ENCODE assay signal across 21 cellular contexts in the genomic region with DNA sequence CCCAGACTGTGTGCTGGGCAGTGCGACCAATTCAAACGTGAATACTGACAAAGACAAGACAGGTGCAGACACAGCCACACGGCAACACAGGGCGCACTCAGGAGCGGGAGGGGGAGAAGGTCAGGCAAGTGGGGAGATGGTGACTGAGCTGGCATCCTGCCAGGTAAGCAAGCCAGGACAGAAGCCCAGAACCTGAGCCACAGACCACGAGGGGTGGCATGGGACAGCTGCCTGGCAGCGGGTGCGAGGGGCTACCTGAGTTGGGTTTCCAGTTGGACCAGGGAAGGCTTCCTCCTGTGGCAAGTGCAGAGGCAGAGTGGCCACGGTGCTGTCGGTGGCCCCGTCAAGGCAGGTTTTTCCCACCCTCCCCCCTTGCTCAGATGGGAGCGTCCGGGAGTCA.
"Had no signal": no experiment of that assay in that cellular context is flagged by ENCODE, and none has a peak within 500 bp of the region (broad histone marks: within the 10 kb centered on the region; RNA-seq: fewer than 3 reads in every experiment).

No MANE protein-coding gene starts in this region.

- H3K4me3 ChIP-seq: MG63 had no signal

- DNase-seq: activated B cell treated with CpG ODN at 0.5 μM for 24 hours; activated CD4-positive, alpha-beta memory T cell treated with anti-CD3 and anti-CD28 coated beads for 36 hours; activated CD4-positive, alpha-beta T cell treated with anti-CD3 and anti-CD28 coated beads for 1 hour; activated CD4-positive, alpha-beta T cell treated with anti-CD3 and anti-CD28 coated beads, Interleukin-2, amount 10 ng/mL, durations not matched to agents 7 days and 5 days; activated gamma-delta T cell; activated naive CD4-positive, alpha-beta T cell treated with anti-CD3 and anti-CD28 coated beads for 36 hours; activated T-cell treated with anti-CD3 and anti-CD28 coated beads for 4 hours; activated T-cell treated with anti-CD3 and anti-CD28 coated beads, Interleukin-2, amount 50 U/mL, for 48 hours; amygdala; MG63; NCI-H146; NCI-H187 treated with DMSO at 0.1 percent for 48 hours; NCI-H2081 treated with DMSO at 0.1 percent for 48 hours; NCI-H446 treated with DMSO at 0.1 percent for 48 hours; NCI-H526 treated with DMSO at 0.1 percent for 48 hours; Right ventricle myocardium superior; T1000 had no signal

- FAIRE-seq: astrocyte, TTC549 had no signal

- H3K36me3 ChIP-seq: MG63 had no signal

- H3K27me3 ChIP-seq: MG63 had no signal

- H3K27ac ChIP-seq: RWPE1 had no signal

- ATAC-seq: activated T-helper 17 cell treated with anti-CD3 and anti-CD28 coated beads, Interleukin-2, amount 50 U/mL, for 72 hours had no signal
